Comparison of ENCODE assay signal across 10 cellular contexts in the genomic region with DNA sequence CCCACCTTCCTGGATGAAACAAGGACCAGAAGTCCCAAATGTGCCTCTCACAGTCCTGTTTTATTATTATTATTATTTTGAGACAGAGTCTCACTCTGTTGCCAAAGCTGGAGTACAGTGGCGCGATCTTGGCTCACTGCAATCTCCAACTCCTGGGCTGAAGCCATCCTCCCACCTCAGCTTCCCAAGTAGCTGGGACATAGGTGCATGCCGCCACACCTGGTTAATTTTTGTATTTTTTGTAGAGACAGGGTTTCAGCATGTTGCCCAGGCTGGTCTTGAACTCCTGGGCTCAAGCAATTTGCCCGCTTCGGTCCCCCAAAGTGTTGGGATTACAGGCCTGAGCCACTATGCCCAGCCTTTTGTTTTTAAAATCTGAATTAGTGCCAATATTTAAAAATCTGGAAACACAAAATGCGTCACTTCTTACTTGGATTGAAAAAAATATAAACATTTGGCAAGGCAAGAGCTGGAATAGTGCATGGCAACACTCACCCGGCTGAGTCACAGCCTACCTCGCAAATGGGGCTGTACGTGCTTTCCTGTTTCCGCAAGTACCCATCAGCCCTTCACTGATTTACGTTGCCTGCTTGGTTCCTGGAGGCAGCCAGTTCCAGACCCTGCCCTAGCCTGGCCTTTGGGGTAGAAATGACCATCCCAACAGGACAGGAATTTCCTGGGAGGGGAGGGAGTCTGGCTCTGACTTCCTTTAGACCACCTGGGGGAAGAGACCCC. TPM values are rescaled to one million over a fixed set of nuclear protein-coding genes. Genes with fewer than 3 reads are reported as not detected.
DNase-seq lines count a peak whose midpoint lies in the region; ATAC-seq lines count a peak whose summit lies in the region.
"Had no signal": no experiment of that assay in that cellular context is flagged by ENCODE, and none has a peak within 500 bp of the region (broad histone marks: within the 10 kb centered on the region; RNA-seq: fewer than 3 reads in every experiment).

No MANE protein-coding gene starts in this region.

- no peaks in the 10 kb centered on the region for H3K9me3 ChIP-seq in naive thymus-derived CD4-positive, alpha-beta T cell (ENCODE audit: control insufficient read depth in 2 of 3, low read length in 3 of 3)
- no peaks in the 10 kb centered on the region for H3K9me3 ChIP-seq in effector memory CD4-positive, alpha-beta T cell (ENCODE audit: control insufficient read depth, low read length)

- ATAC-seq in naive thymus-derived CD4-positive, alpha-beta T cell, result no peak
- no peak for ATAC-seq in GM19467 (IDR thresholded peaks at IDR 0.05; ENCODE audit: unreplicated experiment)

- CTCF ChIA-PET in naive thymus-derived CD4-positive, alpha-beta T cell (lab: Charles Lee), result interaction anchor here (1.4 kb wide), 1 partner anchor 116 kb away, joined by 4 read pairs; no protein-coding TSS in a partner anchor

- POLR2A ChIA-PET in naive thymus-derived CD4-positive, alpha-beta T cell (lab: Charles Lee), result no interaction called here

- H3K36me3 Mint-ChIP-seq in naive thymus-derived CD4-positive, alpha-beta T cell, result peaks cover 0 to 10% (median 0%) of the 10 kb centered on the region in 5 donors

- H3K4me1 Mint-ChIP-seq in naive thymus-derived CD4-positive, alpha-beta T cell, result peaks cover 0 to 17% (median 5%) of the 10 kb centered on the region in 7 donors

- no peaks in the 10 kb centered on the region for H3K27me3 ChIP-seq in naive thymus-derived CD4-positive, alpha-beta T cell (ENCODE audit: control insufficient read depth in 2 of 2, insufficient read depth in 2 of 2, low read length in 2 of 2)
- no peaks in the 10 kb centered on the region for H3K27me3 ChIP-seq in effector memory CD4-positive, alpha-beta T cell (replicated peaks; ENCODE audit: control insufficient read depth, insufficient read depth, low read length, poor library complexity, severe bottlenecking)

- peaks cover 0 to 4% (median 0%) of the 10 kb centered on the region in 11 donors for H3K9me3 Mint-ChIP-seq in naive thymus-derived CD4-positive, alpha-beta T cell

- no peak overlapping the region for H3K4me3 Mint-ChIP-seq in naive thymus-derived CD4-positive, alpha-beta T cell

- peak overlapping the region; percentile 97 for H3K27ac ChIP-seq in epithelial cell of prostate
- H3K27ac ChIP-seq in naive thymus-derived CD4-positive, alpha-beta T cell (ENCODE audit: low read depth, low read length), result no peak overlapping the region
- no peak overlapping the region for H3K27ac ChIP-seq in effector memory CD4-positive, alpha-beta T cell (ENCODE audit: insufficient read depth, low read length, poor library complexity, severe bottlenecking)

- no peak overlapping the region for H3K4me3 ChIP-seq in naive thymus-derived CD4-positive, alpha-beta T cell (ENCODE audit: low read length)
- no peak overlapping the region for H3K4me3 ChIP-seq in effector memory CD4-positive, alpha-beta T cell (ENCODE audit: insufficient read depth, low read depth, low read length, poor library complexity, severe bottlenecking)

- H3K27ac Mint-ChIP-seq in naive thymus-derived CD4-positive, alpha-beta T cell, result peak overlapping the region in 7 of 9 donors; percentile 10 to 84 (median 52)

- peaks cover 18 to 21% of the 10 kb centered on the region in 2 donors for H3K4me1 ChIP-seq in naive thymus-derived CD4-positive, alpha-beta T cell (ENCODE audit: control insufficient read depth in 2 of 2, insufficient read depth in 2 of 2, low read length in 2 of 2)
- H3K4me1 ChIP-seq in effector memory CD4-positive, alpha-beta T cell (ENCODE audit: control insufficient read depth, insufficient read depth, low read length, poor library complexity, severe bottlenecking), result peaks cover 17% of the 10 kb centered on the region

- H3K36me3 ChIP-seq in naive thymus-derived CD4-positive, alpha-beta T cell (ENCODE audit: control insufficient read depth in 2 of 3, insufficient read depth in 3 of 3, low read length in 3 of 3), result no peaks in the 10 kb centered on the region
- H3K36me3 ChIP-seq in effector memory CD4-positive, alpha-beta T cell (ENCODE audit: control insufficient read depth, insufficient read depth, low read length), result no peaks in the 10 kb centered on the region

- intact Hi-C loops in naive thymus-derived CD4-positive, alpha-beta T cell (cut with micrococcal nuclease), result no loop called here

- DNase-seq in AG08396 (ENCODE audit: low spot score), result peak; percentile 87
- DNase-seq in NCI-H226, result peak; percentile 38
- peak; percentile 68 for DNase-seq in epithelial cell of prostate (ENCODE audit: low read depth, low spot score)
- no peak for DNase-seq in naive thymus-derived CD4-positive, alpha-beta T cell
- no peak for DNase-seq in activated CD8-positive, alpha-beta memory T cell treated with anti-CD3 and anti-CD28 coated beads for 24 hours
- no peak for DNase-seq in effector memory CD4-positive, alpha-beta T cell
- DNase-seq in NCI-H2029 treated with DMSO at 0.1 percent for 48 hours (lab: John Stamatoyannopoulos, UW), result no peak
- DNase-seq: DMS79; stimulated activated CD4-positive, alpha-beta T cell treated with anti-CD3 and anti-CD28 coated beads, Interleukin-2, amount 100 ng/mL, for 24 hours had no signal

- H3K27me3 Mint-ChIP-seq in naive thymus-derived CD4-positive, alpha-beta T cell, result no peaks in the 10 kb centered on the region

RNA-seq across cellular contexts. Expression of a gene that starts 6.3 kb away (rescaled TPM):
- 1 to 10 TPM; 1.0 to 3.6 (median 1.4) TPM for total RNA-seq in naive thymus-derived CD4-positive, alpha-beta T cell
- 1 to 10 TPM; 1.3 to 1.9 TPM for polyA plus RNA-seq in naive thymus-derived CD4-positive, alpha-beta T cell

RNA-seq across cellular contexts. Expression of a gene that starts 56.6 kb away (rescaled TPM):
- 10 to 100 TPM in 4 of 5 experiments, 1 to 10 TPM in 1; 7.3 to 43.4 (median 22.5) TPM for total RNA-seq in naive thymus-derived CD4-positive, alpha-beta T cell
- 10 to 100 TPM in 1 of 2 donors, 1 to 10 TPM in 1; 6.0 to 16.7 TPM for polyA plus RNA-seq in naive thymus-derived CD4-positive, alpha-beta T cell

Comparison
In these comparisons a context has a peak if more than half of its experiments do, and no peak if none do; other contexts are left out.
1. DNase-seq: peak in AG08396 (single experiment), NCI-H226 (single experiment) and epithelial cell of prostate (single experiment); none in naive thymus-derived CD4-positive, alpha-beta T cell (0 of 9), activated CD8-positive, alpha-beta memory T cell treated with anti-CD3 and anti-CD28 coated beads for 24 hours (single experiment), effector memory CD4-positive, alpha-beta T cell (0 of 3) and NCI-H2029 treated with DMSO at 0.1 percent for 48 hours (single experiment).